In the genomic region with DNA sequence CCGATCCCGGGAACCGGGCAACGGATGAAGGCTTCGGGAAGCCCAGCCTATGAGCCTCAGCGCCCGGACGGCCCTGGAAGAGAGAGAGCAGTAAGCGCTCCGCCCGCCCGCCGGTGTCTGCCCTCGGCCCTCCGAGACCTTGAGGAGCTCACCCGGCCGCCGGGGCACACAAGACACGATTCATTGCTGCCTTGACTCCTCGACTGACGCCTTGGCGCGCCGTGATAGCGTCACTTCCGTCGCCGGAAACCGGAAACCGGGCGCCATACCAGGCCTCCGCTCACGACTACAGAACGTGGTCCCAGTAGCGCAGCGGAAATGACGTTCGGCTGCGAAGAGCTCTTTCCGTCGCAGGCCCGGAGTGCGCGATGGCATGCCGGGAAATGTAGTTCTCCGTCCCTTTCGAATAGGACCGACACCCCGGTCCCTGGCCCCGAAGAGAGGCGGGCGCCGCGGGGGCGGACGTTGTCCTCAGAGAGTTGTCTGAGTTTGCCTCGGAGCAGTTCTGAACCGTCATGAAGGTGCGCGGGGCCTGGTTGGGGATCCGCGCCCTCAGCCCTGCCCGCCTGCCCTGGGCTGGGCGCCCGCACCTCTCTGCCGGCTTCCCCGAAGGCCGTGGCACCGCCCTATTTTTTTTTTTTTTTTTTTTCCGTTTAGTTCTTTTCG, we compare ENCODE assay signal across 1 cellular context.
TF ChIP-seq lines count a peak whose summit lies in the region.

A gene (minus strand): TSS at position 208 of the 666 bp plus-strand sequence. CDS start 24 bp downstream, at position 184.

TF ChIP-seq in HepG2, 621 proteins besides CTCF, POLR2A, EP300 and RAD21 (continued from another document and continues in another):
- no peak for TF ChIP-seq ZNF383 (CRISPR knock-in tag; IDR thresholded peaks at IDR 0.05; ENCODE audit: borderline replicate concordance)
- TF ChIP-seq DNMT1 (CRISPR knock-in tag; IDR thresholded peaks at IDR 0.05): no peak
- TF ChIP-seq MTF1 (CRISPR knock-in tag; IDR thresholded peaks at IDR 0.05): no peak
- peak; percentile 67 for TF ChIP-seq ZNF317 (CRISPR knock-in tag; IDR thresholded peaks at IDR 0.05)
- TF ChIP-seq HNRNPH1 (optimal IDR thresholded peaks at IDR 0.05; ENCODE audit: low read depth, low read length): no peak
- TF ChIP-seq, protein P1, sequence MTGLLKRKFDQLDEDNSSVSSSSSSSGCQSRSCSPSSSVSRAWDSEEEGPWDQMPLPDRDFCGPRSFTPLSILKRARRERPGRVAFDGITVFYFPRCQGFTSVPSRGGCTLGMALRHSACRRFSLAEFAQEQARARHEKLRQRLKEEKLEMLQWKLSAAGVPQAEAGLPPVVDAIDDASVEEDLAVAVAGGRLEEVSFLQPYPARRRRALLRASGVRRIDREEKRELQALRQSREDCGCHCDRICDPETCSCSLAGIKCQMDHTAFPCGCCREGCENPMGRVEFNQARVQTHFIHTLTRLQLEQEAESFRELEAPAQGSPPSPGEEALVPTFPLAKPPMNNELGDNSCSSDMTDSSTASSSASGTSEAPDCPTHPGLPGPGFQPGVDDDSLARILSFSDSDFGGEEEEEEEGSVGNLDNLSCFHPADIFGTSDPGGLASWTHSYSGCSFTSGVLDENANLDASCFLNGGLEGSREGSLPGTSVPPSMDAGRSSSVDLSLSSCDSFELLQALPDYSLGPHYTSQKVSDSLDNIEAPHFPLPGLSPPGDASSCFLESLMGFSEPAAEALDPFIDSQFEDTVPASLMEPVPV (CRISPR knock-in tag; IDR thresholded peaks at IDR 0.05): peak; percentile 34; the same call in 1 of the 2 replicates
- TF ChIP-seq ZNF792 (CRISPR knock-in tag; IDR thresholded peaks at IDR 0.05): peak; percentile 68
- no peak; the same call in 1 of the 2 replicates for TF ChIP-seq ETV6 (CRISPR knock-in tag; conservative IDR thresholded peaks at IDR 0.05)
- peak; percentile 61; the same call in 1 of the 2 replicates for TF ChIP-seq SRF (IDR thresholded peaks at IDR 0.05; ENCODE audit: low read depth, low read length)
- TF ChIP-seq SCMH1 (CRISPR knock-in tag; IDR thresholded peaks at IDR 0.05; ENCODE audit: borderline replicate concordance): no peak
- TF ChIP-seq ZNF563 (CRISPR knock-in tag; IDR thresholded peaks at IDR 0.05): no peak
- no peak for TF ChIP-seq HNRNPL (IDR thresholded peaks at IDR 0.05; ENCODE audit: low read depth, low read length)
- no peak for TF ChIP-seq ZNF879 (CRISPR knock-in tag; IDR thresholded peaks at IDR 0.05)
- peak; percentile 62; the same call in 1 of the 2 replicates for TF ChIP-seq ZNF746 (CRISPR knock-in tag; IDR thresholded peaks at IDR 0.05)
- TF ChIP-seq, protein P2, sequence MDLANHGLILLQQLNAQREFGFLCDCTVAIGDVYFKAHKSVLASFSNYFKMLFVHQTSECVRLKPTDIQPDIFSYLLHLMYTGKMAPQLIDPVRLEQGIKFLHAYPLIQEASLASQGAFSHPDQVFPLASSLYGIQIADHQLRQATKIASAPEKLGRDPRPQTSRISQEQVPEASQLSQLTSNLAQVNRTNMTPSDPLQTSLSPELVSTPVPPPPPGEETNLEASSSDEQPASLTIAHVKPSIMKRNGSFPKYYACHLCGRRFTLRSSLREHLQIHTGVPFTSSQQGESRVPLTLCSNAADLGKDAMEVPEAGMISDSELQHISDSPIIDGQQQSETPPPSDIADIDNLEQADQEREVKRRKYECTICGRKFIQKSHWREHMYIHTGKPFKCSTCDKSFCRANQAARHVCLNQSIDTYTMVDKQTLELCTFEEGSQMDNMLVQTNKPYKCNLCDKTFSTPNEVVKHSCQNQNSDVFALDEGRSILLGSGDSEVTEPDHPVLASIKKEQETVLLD (CRISPR knock-in tag; IDR thresholded peaks at IDR 0.05; ENCODE audit: low read depth): peak; percentile 94; the same call in 1 of the 2 replicates
- peak; percentile 85 for TF ChIP-seq RXRB (CRISPR knock-in tag; IDR thresholded peaks at IDR 0.05; ENCODE audit: borderline replicate concordance)
- peak; percentile 83; the same call in 1 of the 2 replicates for TF ChIP-seq ISL2 (CRISPR knock-in tag; IDR thresholded peaks at IDR 0.05)
- no peak for TF ChIP-seq ZNF329 (CRISPR knock-in tag; IDR thresholded peaks at IDR 0.05; ENCODE audit: low read depth)
- no peak for TF ChIP-seq ZNF569 (CRISPR knock-in tag; IDR thresholded peaks at IDR 0.05; ENCODE audit: borderline replicate concordance)
- 0 out of 2 replicates have a peak, but pooled peaks have one; percentile 81 for TF ChIP-seq ZNF850 (CRISPR knock-in tag; conservative IDR thresholded peaks at IDR 0.05)
- TF ChIP-seq, protein P3, sequence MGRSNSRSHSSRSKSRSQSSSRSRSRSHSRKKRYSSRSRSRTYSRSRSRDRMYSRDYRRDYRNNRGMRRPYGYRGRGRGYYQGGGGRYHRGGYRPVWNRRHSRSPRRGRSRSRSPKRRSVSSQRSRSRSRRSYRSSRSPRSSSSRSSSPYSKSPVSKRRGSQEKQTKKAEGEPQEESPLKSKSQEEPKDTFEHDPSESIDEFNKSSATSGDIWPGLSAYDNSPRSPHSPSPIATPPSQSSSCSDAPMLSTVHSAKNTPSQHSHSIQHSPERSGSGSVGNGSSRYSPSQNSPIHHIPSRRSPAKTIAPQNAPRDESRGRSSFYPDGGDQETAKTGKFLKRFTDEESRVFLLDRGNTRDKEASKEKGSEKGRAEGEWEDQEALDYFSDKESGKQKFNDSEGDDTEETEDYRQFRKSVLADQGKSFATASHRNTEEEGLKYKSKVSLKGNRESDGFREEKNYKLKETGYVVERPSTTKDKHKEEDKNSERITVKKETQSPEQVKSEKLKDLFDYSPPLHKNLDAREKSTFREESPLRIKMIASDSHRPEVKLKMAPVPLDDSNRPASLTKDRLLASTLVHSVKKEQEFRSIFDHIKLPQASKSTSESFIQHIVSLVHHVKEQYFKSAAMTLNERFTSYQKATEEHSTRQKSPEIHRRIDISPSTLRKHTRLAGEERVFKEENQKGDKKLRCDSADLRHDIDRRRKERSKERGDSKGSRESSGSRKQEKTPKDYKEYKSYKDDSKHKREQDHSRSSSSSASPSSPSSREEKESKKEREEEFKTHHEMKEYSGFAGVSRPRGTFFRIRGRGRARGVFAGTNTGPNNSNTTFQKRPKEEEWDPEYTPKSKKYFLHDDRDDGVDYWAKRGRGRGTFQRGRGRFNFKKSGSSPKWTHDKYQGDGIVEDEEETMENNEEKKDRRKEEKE (IDR thresholded peaks at IDR 0.05): no peak
- peak; percentile 29; the same call in 1 of the 2 replicates for TF ChIP-seq ZBTB8A (CRISPR knock-in tag; IDR thresholded peaks at IDR 0.05; ENCODE audit: borderline replicate concordance, low read depth)
- TF ChIP-seq TBL1XR1 (IDR thresholded peaks at IDR 0.05; ENCODE audit: borderline replicate concordance, low read length, partially characterized antibody): no peak
- no peak for TF ChIP-seq PRMT3 (CRISPR knock-in tag; IDR thresholded peaks at IDR 0.05; ENCODE audit: borderline replicate concordance, low read depth)
- no peak for TF ChIP-seq SP1 (IDR thresholded peaks at IDR 0.05)
- TF ChIP-seq SP1 (CRISPR knock-in tag; IDR thresholded peaks at IDR 0.05): peak; percentile 65
- peak; percentile 99 for TF ChIP-seq HOXA3 (CRISPR knock-in tag; IDR thresholded peaks at IDR 0.05)
- peak; percentile 97 for TF ChIP-seq ZFX (CRISPR knock-in tag; IDR thresholded peaks at IDR 0.05; ENCODE audit: low read depth)
- TF ChIP-seq BRCA1 (CRISPR knock-in tag; IDR thresholded peaks at IDR 0.05): no peak
- TF ChIP-seq, protein P4, sequence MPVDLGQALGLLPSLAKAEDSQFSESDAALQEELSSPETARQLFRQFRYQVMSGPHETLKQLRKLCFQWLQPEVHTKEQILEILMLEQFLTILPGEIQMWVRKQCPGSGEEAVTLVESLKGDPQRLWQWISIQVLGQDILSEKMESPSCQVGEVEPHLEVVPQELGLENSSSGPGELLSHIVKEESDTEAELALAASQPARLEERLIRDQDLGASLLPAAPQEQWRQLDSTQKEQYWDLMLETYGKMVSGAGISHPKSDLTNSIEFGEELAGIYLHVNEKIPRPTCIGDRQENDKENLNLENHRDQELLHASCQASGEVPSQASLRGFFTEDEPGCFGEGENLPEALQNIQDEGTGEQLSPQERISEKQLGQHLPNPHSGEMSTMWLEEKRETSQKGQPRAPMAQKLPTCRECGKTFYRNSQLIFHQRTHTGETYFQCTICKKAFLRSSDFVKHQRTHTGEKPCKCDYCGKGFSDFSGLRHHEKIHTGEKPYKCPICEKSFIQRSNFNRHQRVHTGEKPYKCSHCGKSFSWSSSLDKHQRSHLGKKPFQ (CRISPR knock-in tag; IDR thresholded peaks at IDR 0.05; ENCODE audit: insufficient replicate concordance): peak; percentile 51
- TF ChIP-seq RFXANK (CRISPR knock-in tag; IDR thresholded peaks at IDR 0.05): no peak
- TF ChIP-seq ATAD3A (CRISPR knock-in tag; IDR thresholded peaks at IDR 0.05): no peak
- TF ChIP-seq, protein P5, sequence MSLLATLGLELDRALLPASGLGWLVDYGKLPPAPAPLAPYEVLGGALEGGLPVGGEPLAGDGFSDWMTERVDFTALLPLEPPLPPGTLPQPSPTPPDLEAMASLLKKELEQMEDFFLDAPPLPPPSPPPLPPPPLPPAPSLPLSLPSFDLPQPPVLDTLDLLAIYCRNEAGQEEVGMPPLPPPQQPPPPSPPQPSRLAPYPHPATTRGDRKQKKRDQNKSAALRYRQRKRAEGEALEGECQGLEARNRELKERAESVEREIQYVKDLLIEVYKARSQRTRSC (CRISPR knock-in tag; IDR thresholded peaks at IDR 0.05; ENCODE audit: low read depth): no peak
- TF ChIP-seq ZNF160 (CRISPR knock-in tag; IDR thresholded peaks at IDR 0.05): peak; percentile 25; the same call in 1 of the 2 replicates
- TF ChIP-seq, protein P6, sequence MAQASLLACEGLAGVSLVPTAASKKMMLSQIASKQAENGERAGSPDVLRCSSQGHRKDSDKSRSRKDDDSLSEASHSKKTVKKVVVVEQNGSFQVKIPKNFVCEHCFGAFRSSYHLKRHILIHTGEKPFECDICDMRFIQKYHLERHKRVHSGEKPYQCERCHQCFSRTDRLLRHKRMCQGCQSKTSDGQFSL (CRISPR knock-in tag; IDR thresholded peaks at IDR 0.05): no peak
- TF ChIP-seq, protein P7, sequence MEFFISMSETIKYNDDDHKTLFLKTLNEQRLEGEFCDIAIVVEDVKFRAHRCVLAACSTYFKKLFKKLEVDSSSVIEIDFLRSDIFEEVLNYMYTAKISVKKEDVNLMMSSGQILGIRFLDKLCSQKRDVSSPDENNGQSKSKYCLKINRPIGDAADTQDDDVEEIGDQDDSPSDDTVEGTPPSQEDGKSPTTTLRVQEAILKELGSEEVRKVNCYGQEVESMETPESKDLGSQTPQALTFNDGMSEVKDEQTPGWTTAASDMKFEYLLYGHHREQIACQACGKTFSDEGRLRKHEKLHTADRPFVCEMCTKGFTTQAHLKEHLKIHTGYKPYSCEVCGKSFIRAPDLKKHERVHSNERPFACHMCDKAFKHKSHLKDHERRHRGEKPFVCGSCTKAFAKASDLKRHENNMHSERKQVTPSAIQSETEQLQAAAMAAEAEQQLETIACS (CRISPR knock-in tag; IDR thresholded peaks at IDR 0.05): no peak
- TF ChIP-seq ZNF354B (CRISPR knock-in tag; IDR thresholded peaks at IDR 0.05): no peak
- no peak; the same call in 1 of the 2 replicates for TF ChIP-seq NRL (CRISPR knock-in tag; IDR thresholded peaks at IDR 0.05; ENCODE audit: borderline replicate concordance)
- TF ChIP-seq NKX3-1 (CRISPR knock-in tag; IDR thresholded peaks at IDR 0.05): peak; percentile 36; the same call in 1 of the 2 replicates
- TF ChIP-seq SMARCC2 (IDR thresholded peaks at IDR 0.05): no peak
- TF ChIP-seq TOE1 (CRISPR knock-in tag; IDR thresholded peaks at IDR 0.05): peak; percentile 70; the same call in 1 of the 2 replicates
- TF ChIP-seq ZNF550 (CRISPR knock-in tag; IDR thresholded peaks at IDR 0.05; ENCODE audit: borderline replicate concordance): no peak
- TF ChIP-seq PITX1 (CRISPR knock-in tag; IDR thresholded peaks at IDR 0.05): peak; percentile 32; the same call in 1 of the 2 replicates
- no peak for TF ChIP-seq TCF7L2 (IDR thresholded peaks at IDR 0.05; ENCODE audit: low read depth, low read length)
- TF ChIP-seq ZNF530 (CRISPR knock-in tag; IDR thresholded peaks at IDR 0.05; ENCODE audit: low read depth): no peak
- TF ChIP-seq SRSF9 (IDR thresholded peaks at IDR 0.05; ENCODE audit: borderline replicate concordance, insufficient read depth, low read depth, low read length, poor library complexity, severe bottlenecking): no peak
- TF ChIP-seq ZNF274 (CRISPR knock-in tag; IDR thresholded peaks at IDR 0.05): no peak
- peak; percentile 77 for TF ChIP-seq BRD4 (CRISPR knock-in tag; IDR thresholded peaks at IDR 0.05)
- TF ChIP-seq ZNF773 (CRISPR knock-in tag; IDR thresholded peaks at IDR 0.05; ENCODE audit: borderline replicate concordance): 0 out of 2 replicates have a peak, but pooled peaks have one; percentile 64
- no peak for TF ChIP-seq RNF2 (conservative IDR thresholded peaks at IDR 0.05; ENCODE audit: low read depth)
- TF ChIP-seq SIX4 (CRISPR knock-in tag; IDR thresholded peaks at IDR 0.05): no peak
- TF ChIP-seq ZNF614 (CRISPR knock-in tag; IDR thresholded peaks at IDR 0.05; ENCODE audit: borderline replicate concordance): peak; percentile 77; the same call in 1 of the 2 replicates
- TF ChIP-seq, protein P8, sequence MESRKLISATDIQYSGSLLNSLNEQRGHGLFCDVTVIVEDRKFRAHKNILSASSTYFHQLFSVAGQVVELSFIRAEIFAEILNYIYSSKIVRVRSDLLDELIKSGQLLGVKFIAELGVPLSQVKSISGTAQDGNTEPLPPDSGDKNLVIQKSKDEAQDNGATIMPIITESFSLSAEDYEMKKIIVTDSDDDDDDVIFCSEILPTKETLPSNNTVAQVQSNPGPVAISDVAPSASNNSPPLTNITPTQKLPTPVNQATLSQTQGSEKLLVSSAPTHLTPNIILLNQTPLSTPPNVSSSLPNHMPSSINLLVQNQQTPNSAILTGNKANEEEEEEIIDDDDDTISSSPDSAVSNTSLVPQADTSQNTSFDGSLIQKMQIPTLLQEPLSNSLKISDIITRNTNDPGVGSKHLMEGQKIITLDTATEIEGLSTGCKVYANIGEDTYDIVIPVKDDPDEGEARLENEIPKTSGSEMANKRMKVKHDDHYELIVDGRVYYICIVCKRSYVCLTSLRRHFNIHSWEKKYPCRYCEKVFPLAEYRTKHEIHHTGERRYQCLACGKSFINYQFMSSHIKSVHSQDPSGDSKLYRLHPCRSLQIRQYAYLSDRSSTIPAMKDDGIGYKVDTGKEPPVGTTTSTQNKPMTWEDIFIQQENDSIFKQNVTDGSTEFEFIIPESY (CRISPR knock-in tag; IDR thresholded peaks at IDR 0.05): no peak
- no peak for TF ChIP-seq ZNF607 (CRISPR knock-in tag; IDR thresholded peaks at IDR 0.05; ENCODE audit: borderline replicate concordance)
- no peak for TF ChIP-seq ZNF577 (CRISPR knock-in tag; IDR thresholded peaks at IDR 0.05; ENCODE audit: borderline replicate concordance, low read depth)
- TF ChIP-seq, protein P9, sequence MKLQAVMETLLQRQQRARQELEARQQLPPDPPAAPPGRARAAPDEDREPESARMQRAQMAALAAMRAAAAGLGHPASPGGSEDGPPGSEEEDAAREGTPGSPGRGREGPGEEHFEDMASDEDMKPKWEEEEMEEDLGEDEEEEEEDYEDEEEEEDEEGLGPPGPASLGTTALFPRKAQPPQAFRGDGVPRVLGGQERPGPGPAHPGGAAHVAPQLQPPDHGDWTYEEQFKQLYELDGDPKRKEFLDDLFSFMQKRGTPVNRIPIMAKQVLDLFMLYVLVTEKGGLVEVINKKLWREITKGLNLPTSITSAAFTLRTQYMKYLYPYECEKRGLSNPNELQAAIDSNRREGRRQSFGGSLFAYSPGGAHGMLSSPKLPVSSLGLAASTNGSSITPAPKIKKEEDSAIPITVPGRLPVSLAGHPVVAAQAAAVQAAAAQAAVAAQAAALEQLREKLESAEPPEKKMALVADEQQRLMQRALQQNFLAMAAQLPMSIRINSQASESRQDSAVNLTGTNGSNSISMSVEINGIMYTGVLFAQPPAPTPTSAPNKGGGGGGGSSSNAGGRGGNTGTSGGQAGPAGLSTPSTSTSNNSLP (IDR thresholded peaks at IDR 0.05; ENCODE audit: low read depth, low read length): no peak
- TF ChIP-seq ZKSCAN1 (IDR thresholded peaks at IDR 0.05; ENCODE audit: low read length): peak; percentile 63; the same call in 1 of the 2 replicates
